Comparison of ENCODE assay signal across 16 cellular contexts in genomic region chr1:1967151-1967550, GRCh38. TPM values are rescaled to one million over a fixed set of nuclear protein-coding genes. Genes with fewer than 3 reads are reported as not detected.
DNase-seq lines count a peak whose midpoint lies in the region; ATAC-seq and TF ChIP-seq lines count a peak whose summit lies in the region.
"Had no signal": no experiment of that assay in that cellular context is flagged by ENCODE, and none has a peak within 500 bp of the region (broad histone marks: within the 10 kb centered on the region; RNA-seq: fewer than 3 reads in every experiment).

No MANE protein-coding gene starts in this region.

- H3K27ac ChIP-seq in RWPE1: peak overlapping the region; percentile 26; the same call in 1 of the 2 replicates
- no peak overlapping the region for H3K27ac ChIP-seq in neuronal stem cell (replicated peaks; ENCODE audit: low read length)
- H3K27ac ChIP-seq: 22Rv1 had no signal

- intact Hi-C loops in Right ventricle myocardium inferior (cut with DNase I) (no loop called here), cardiac septum (cut with DNase I) (no loop called here)

- peaks cover 0 to 6% (median 2%) of the 10 kb centered on the region in 3 experiments for H3K27me3 ChIP-seq in neuronal stem cell (ENCODE audit: control insufficient read depth in 3 of 3, insufficient read depth in 3 of 3, low read depth in 1 of 3, low read length in 3 of 3)

- no peak overlapping the region for H3K4me2 ChIP-seq in neuronal stem cell (ENCODE audit: insufficient read depth, low read length, poor library complexity, severe bottlenecking)

- H3K36me3 ChIP-seq in neuronal stem cell (replicated peaks in 1 of 2; ENCODE audit: control insufficient read depth in 2 of 2, insufficient read depth in 2 of 2, low read length in 2 of 2): no peaks in the 10 kb centered on the region
- H3K36me3 ChIP-seq: BE2C, HAP-1 had no signal

- no peak overlapping the region for H3K23ac ChIP-seq in neuronal stem cell (ENCODE audit: low read depth, low read length, poor library complexity)

- H2AK5ac ChIP-seq in neuronal stem cell (ENCODE audit: low read depth, low read length): peak overlapping the region; percentile 86

- H4K8ac ChIP-seq in neuronal stem cell (ENCODE audit: low read depth, low read length): no peak overlapping the region

- WGBS in neuronal stem cell (ENCODE audit: extremely low coverage in 2 of 2, insufficient read length in 2 of 2, insufficient replicate concordance in 1 of 2), 2 donors: no CpG with 5 or more reads among the region's 16 CpGs

- TF ChIP-seq CTCF in RWPE1 (conservative IDR thresholded peaks at IDR 0.05; ENCODE audit: low read depth) (no peak), mesothelial cell of epicardium (IDR thresholded peaks at IDR 0.05; ENCODE audit: unreplicated experiment) (no peak)

- no peaks in the 10 kb centered on the region for H3K36me3 Mint-ChIP-seq in mesothelial cell of epicardium
- H3K36me3 Mint-ChIP-seq: CD4-positive, CD25-positive, alpha-beta regulatory T cell; CD8-positive, alpha-beta T cell had no signal

- H3K9ac ChIP-seq in neuronal stem cell (ENCODE audit: low read depth, low read length, poor library complexity): no peak overlapping the region

- peaks cover 6% of the 10 kb centered on the region for H3K79me1 ChIP-seq in neuronal stem cell (ENCODE audit: low read depth, low read length)

- POLR2A ChIA-PET in RWPE1 (lab: Yijun Ruan, JAX; ENCODE audit: low non-redundant PET): no interaction called here

- H3K9me3 ChIP-seq in neuronal stem cell (replicated peaks in 1 of 2; ENCODE audit: control insufficient read depth in 2 of 2, insufficient read depth in 1 of 2, low read depth in 1 of 2, low read length in 2 of 2): peaks cover 5 to 7% of the 10 kb centered on the region in 2 donors
- H3K9me3 ChIP-seq: Caco-2, HAP-1 had no signal

- DNase-seq in Right ventricle myocardium inferior (ENCODE audit: missing footprints): peak; percentile 56
- DNase-seq in cardiac septum (ENCODE audit: low spot score): no peak
- no peak for DNase-seq in RWPE1 (ENCODE audit: low spot score)
- no peak for DNase-seq in neuronal stem cell (ENCODE audit: low spot score)
- no peak for DNase-seq in mesothelial cell of epicardium (ENCODE audit: low spot score in 2 of 2, unreplicated experiment in 2 of 2)
- DNase-seq: BE2C; Caco-2; CD4-positive, CD25-positive, alpha-beta regulatory T cell; DMS153; DND-41; GOT3 had no signal

- H3K18ac ChIP-seq in neuronal stem cell (ENCODE audit: low read length): peak overlapping the region; percentile 57

- peaks cover 8% of the 10 kb centered on the region for H3K27me3 Mint-ChIP-seq in mesothelial cell of epicardium (ENCODE audit: low read depth)

- peak overlapping the region; percentile 38 for H3K14ac ChIP-seq in neuronal stem cell (ENCODE audit: low read length)

- no peaks in the 10 kb centered on the region for H3K4me1 Mint-ChIP-seq in mesothelial cell of epicardium

- CTCF ChIA-PET in RWPE1 (lab: Yijun Ruan, JAX): interaction anchor here (1.7 kb wide), 1 partner anchor 78 kb away, joined by 7 read pairs; no protein-coding TSS in a partner anchor

- no peak overlapping the region for H3K4ac ChIP-seq in neuronal stem cell (ENCODE audit: low read length)

- no peaks in the 10 kb centered on the region for H3K9me3 Mint-ChIP-seq in mesothelial cell of epicardium
- H3K9me3 Mint-ChIP-seq: CD8-positive, alpha-beta T cell had no signal

- H3K4me3 Mint-ChIP-seq in mesothelial cell of epicardium: no peak overlapping the region
- H3K4me3 Mint-ChIP-seq: CD4-positive, CD25-positive, alpha-beta regulatory T cell; CD8-positive, alpha-beta T cell had no signal

- H3K4me3 ChIP-seq in neuronal stem cell (ENCODE audit: low read length in 2 of 2): no peak overlapping the region
- H3K4me3 ChIP-seq: HAP-1 had no signal

- H4K91ac ChIP-seq in neuronal stem cell (ENCODE audit: low read depth, low read length, poor library complexity): no peak overlapping the region

- H2BK15ac ChIP-seq in neuronal stem cell (ENCODE audit: low read length): peak overlapping the region; percentile 49

- ATAC-seq in Right ventricle myocardium inferior (no peak), GM18520 (IDR thresholded peaks at IDR 0.05; ENCODE audit: unreplicated experiment) (no peak)
- ATAC-seq: CD8-positive, alpha-beta T cell had no signal

- peaks cover 0 to 4% of the 10 kb centered on the region in 2 donors for H3K4me1 ChIP-seq in neuronal stem cell (ENCODE audit: control insufficient read depth in 2 of 2, insufficient read depth in 1 of 2, low read depth in 1 of 2, low read length in 2 of 2)
- H3K4me1 ChIP-seq: BE2C, Caco-2, HAP-1 had no signal

- no peak overlapping the region for H2BK120ac ChIP-seq in neuronal stem cell (ENCODE audit: low read depth, low read length)

- no peak overlapping the region for H3K27ac Mint-ChIP-seq in mesothelial cell of epicardium
- H3K27ac Mint-ChIP-seq: CD4-positive, CD25-positive, alpha-beta regulatory T cell; CD8-positive, alpha-beta T cell had no signal

- no peak overlapping the region for H2AFZ ChIP-seq in neuronal stem cell (ENCODE audit: low read length)

- H2BK12ac ChIP-seq in neuronal stem cell (ENCODE audit: low read length): no peak overlapping the region

- no peak overlapping the region for H2BK5ac ChIP-seq in neuronal stem cell (ENCODE audit: low read length)

RNA-seq across cellular contexts. Expression of gene CFAP74, which starts 36.4 kb away (rescaled TPM):
- not detected for total RNA-seq in Right ventricle myocardium inferior
- total RNA-seq in cardiac septum: not detected
- polyA plus RNA-seq in neuronal stem cell (2013, experiment 1 of 2): 0.31 TPM
- 0.22 TPM for polyA plus RNA-seq in neuronal stem cell (2013, experiment 2 of 2)
- total RNA-seq in mesothelial cell of epicardium: 0.16 to 0.42 TPM (median 0.18 TPM) in 3 replicates
- total RNA-seq: Caco-2; CD4-positive, CD25-positive, alpha-beta regulatory T cell; CD8-positive, alpha-beta T cell had no signal
- polyA plus RNA-seq: AG04450; CD4-positive, CD25-positive, alpha-beta regulatory T cell had no signal

RNA-seq across cellular contexts. Expression of gene TMEM52, which starts 48.1 kb away (rescaled TPM):
- 1.2 TPM for total RNA-seq in Right ventricle myocardium inferior
- 0.70 TPM for total RNA-seq in cardiac septum
- 7.3 TPM for polyA plus RNA-seq in neuronal stem cell (2013, experiment 1 of 2)
- polyA plus RNA-seq in neuronal stem cell (2013, experiment 2 of 2): 7.1 TPM
- total RNA-seq in mesothelial cell of epicardium: 2.1 to 2.8 TPM (median 2.5 TPM) in 3 replicates

RNA-seq across cellular contexts. Expression of gene GABRD, which starts 52.0 kb away (rescaled TPM):
- total RNA-seq in Right ventricle myocardium inferior: 0.49 TPM
- total RNA-seq in cardiac septum: 1.1 TPM
- 0.08 TPM for polyA plus RNA-seq in neuronal stem cell (2013, experiment 1 of 2)
- polyA plus RNA-seq in neuronal stem cell (2013, experiment 2 of 2): 0.04 TPM
- 0.09 to 0.16 TPM (median 0.14 TPM) in 3 replicates for total RNA-seq in mesothelial cell of epicardium
- polyA plus RNA-seq: AG04450; CD4-positive, CD25-positive, alpha-beta regulatory T cell had no signal

RNA-seq across cellular contexts. Expression of gene CALML6, which starts 52.1 kb away (rescaled TPM):
- not detected for total RNA-seq in Right ventricle myocardium inferior
- total RNA-seq in cardiac septum: 0.16 TPM
- 0.07 TPM for polyA plus RNA-seq in neuronal stem cell (2013, experiment 1 of 2)
- polyA plus RNA-seq in neuronal stem cell (2013, experiment 2 of 2): 0.08 TPM
- 1.6 to 2.7 TPM (median 1.9 TPM) in 3 replicates for total RNA-seq in mesothelial cell of epicardium
- total RNA-seq: CD4-positive, CD25-positive, alpha-beta regulatory T cell had no signal
- polyA plus RNA-seq: CD4-positive, CD25-positive, alpha-beta regulatory T cell had no signal
